In genomic region chr9:111730937-111731567, GRCh38 we compare ENCODE assay signal across 20 cellular contexts.
DNase-seq lines count a peak whose midpoint lies in the region; TF ChIP-seq lines count a peak whose summit lies in the region.
"Had no signal": no experiment of that assay in that cellular context is flagged by ENCODE, and none has a peak within 500 bp of the region (broad histone marks: within the 10 kb centered on the region; RNA-seq: fewer than 3 reads in every experiment).

No MANE protein-coding gene starts in this region.

- TF ChIP-seq CTCF in AG10803 (conservative IDR thresholded peaks at IDR 0.05; ENCODE audit: low read length) (no peak), astrocyte of the spinal cord (IDR thresholded peaks at IDR 0.05; ENCODE audit: low read depth, low read length) (no peak), GM20000 (IDR thresholded peaks at IDR 0.05; ENCODE audit: extremely low read depth, missing control alignments) (no peak)

- peak; percentile 21 for DNase-seq in AG10803 (ENCODE audit: low read depth)
- DNase-seq in HT1080 (ENCODE audit: low read depth): peak; percentile 52
- DNase-seq in astrocyte of the spinal cord (ENCODE audit: low read depth, low spot score): peak; percentile 58
- DNase-seq in iris pigment epithelial cell (ENCODE audit: low read depth): peak; percentile 88
- no peak for DNase-seq in activated CD4-positive, CD25-positive, alpha-beta regulatory T cell (lab: John Stamatoyannopoulos, UW)
- no peak for DNase-seq in NCI-H187 (lab: John Stamatoyannopoulos, UW)
- DNase-seq in GM20000 (ENCODE audit: low spot score): no peak
- no peak for DNase-seq in NOMO-1 treated with dmso at 0.1 percent for 144 hours (lab: John Stamatoyannopoulos, UW; ENCODE audit: unreplicated experiment)
- DNase-seq: activated T-cell treated with anti-CD3 and anti-CD28 coated beads, Interleukin-2, amount 50 U/mL, for 48 hours; amygdala; DMS79 treated with DMSO at 0.1 percent for 48 hours; dorsolateral prefrontal cortex; kidney; naive thymus-derived CD4-positive, alpha-beta T cell; NCI-H2171; stimulated activated CD4-positive, alpha-beta T cell treated with anti-CD3 and anti-CD28 coated beads, Interleukin-4, amount 100 ng/mL, for 24 hours; stimulated activated naive B cell treated with anti-CD40 and anti-IgM and Interleukin-4, amounts not matched to agents 10 μg/mL and 1 μg/mL and 100 μg/mL, for 72 hours; uterus had no signal

- in situ Hi-C loops in astrocyte of the spinal cord (cut with HindIII; ENCODE audit: low sequenced_read_pairs): no loop called here

- H3K4me3 ChIP-seq in AG10803 (ENCODE audit: low read length) (no peak overlapping the region), astrocyte of the spinal cord (ENCODE audit: low read depth, low read length) (no peak overlapping the region)
- H3K4me3 ChIP-seq: dorsolateral prefrontal cortex, gastroesophageal sphincter, GM12878, uterus had no signal

Comparison
In these comparisons a context has a peak if more than half of its experiments do, and no peak if none do; other contexts are left out.
1. DNase-seq: peak in AG10803 (single experiment), HT1080 (single experiment), astrocyte of the spinal cord (single experiment) and iris pigment epithelial cell (single experiment); none in activated CD4-positive, CD25-positive, alpha-beta regulatory T cell (0 of 4), NCI-H187 (0 of 2), GM20000 (single experiment) and NOMO-1 treated with dmso at 0.1 percent for 144 hours (single experiment).